In the genomic region with DNA sequence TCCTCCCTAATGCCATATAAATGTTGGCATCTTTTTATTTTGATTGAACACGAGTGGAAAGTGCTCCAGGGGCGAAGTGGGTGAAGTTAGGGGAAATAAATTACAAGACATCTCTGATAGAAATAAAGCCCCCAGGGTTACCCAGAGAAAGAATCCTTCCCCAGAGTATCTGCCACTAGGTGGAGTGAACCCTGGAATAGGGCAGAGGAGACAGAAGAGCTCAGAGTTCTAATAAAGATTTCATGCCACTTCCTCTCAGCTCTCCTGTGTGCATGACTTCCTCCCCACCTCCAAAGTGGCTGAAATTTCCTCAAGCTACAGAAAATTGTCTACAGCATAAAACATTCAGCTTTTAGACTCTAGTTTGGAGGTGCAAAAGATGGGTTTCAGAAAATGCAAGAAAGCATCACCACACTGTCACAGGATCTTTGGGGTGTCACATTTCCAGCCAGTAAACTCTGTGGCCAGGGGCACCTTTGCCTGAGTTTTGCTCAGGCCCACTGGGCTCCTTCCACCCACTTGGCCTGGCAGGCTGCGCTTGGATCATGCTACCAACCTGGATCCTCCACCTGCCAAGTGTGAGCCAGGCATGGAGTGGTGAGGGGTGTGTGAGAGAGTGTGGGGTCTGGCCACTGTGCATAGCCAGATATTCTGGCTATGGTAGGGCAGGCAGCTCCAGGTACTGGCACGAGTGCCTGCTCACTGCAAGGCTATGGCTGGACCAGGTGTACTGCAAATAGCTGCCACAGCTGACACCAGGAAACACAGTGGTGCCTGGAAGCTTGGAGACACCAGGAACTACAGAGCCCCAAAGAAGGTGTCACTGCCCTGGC, we compare ENCODE assay signal across 1 cellular context.
TF ChIP-seq lines count a peak whose summit lies in the region.

No MANE protein-coding gene starts in this region.

TF ChIP-seq in K562, 482 proteins besides CTCF, POLR2A, EP300 and RAD21 (continued from another document):
- no peak for TF ChIP-seq ZNF165 (CRISPR knock-in tag; IDR thresholded peaks at IDR 0.05; ENCODE audit: borderline replicate concordance)
- no peak for TF ChIP-seq TCF7 (IDR thresholded peaks at IDR 0.05; ENCODE audit: borderline replicate concordance)
- no peak for TF ChIP-seq PCBP1 (IDR thresholded peaks at IDR 0.05; ENCODE audit: low read depth, low read length, poor library complexity, severe bottlenecking)
- TF ChIP-seq BRD9 (IDR thresholded peaks at IDR 0.05; ENCODE audit: low read depth, partially characterized antibody) = no peak
- no peak for TF ChIP-seq SAFB2 (IDR thresholded peaks at IDR 0.05; ENCODE audit: borderline replicate concordance, low read depth, low read length, severe bottlenecking)
- no peak for TF ChIP-seq ZNF197 (CRISPR knock-in tag; IDR thresholded peaks at IDR 0.05; ENCODE audit: low read depth)
- TF ChIP-seq E4F1 (CRISPR knock-in tag; IDR thresholded peaks at IDR 0.05; ENCODE audit: borderline replicate concordance) = no peak
- no peak for TF ChIP-seq CREM (IDR thresholded peaks at IDR 0.05; ENCODE audit: low read depth)
